In the genomic region with DNA sequence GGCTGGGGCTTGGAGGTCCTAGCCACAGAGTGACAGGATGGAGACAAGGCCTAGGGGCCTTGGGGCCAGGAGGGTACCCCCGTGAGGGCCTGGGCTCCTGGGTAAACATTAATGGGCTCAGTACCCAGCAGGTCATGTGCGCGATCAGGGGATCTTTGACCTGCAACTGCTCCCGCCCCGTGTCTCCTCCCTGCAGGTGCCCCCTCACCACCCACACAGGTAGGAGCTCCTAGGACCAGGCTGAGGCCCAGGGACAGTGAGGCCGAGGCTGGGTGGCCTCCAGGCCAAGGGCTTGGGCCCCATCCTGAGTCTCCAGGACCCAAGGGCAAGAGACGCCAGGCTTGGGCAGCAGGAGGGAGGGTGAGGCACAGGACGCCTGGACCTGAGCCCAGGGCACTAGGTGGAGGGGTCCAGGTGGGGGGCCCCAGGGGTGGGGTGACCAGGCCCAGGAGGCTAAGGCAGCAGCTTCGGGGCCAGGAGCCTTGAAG, we compare ENCODE assay signal across 30 cellular contexts. TPM values are rescaled to one million over a fixed set of nuclear protein-coding genes. Genes with fewer than 3 reads are reported as not detected.
"Had no signal": no experiment of that assay in that cellular context is flagged by ENCODE, and none has a peak within 500 bp of the region (broad histone marks: within the 10 kb centered on the region; RNA-seq: fewer than 3 reads in every experiment).

Gene SLC34A3 (plus strand): TSS at position 182 of the 488 bp plus-strand sequence. CDS start 802 bp downstream, outside the sequence.

- H3K27ac Mint-ChIP-seq: activated CD8-positive, alpha-beta T cell treated with anti-CD3 and anti-CD28 coated beads for 36 hours; activated naive CD8-positive, alpha-beta T cell treated with anti-CD3 and anti-CD28 coated beads, Interleukin-2, amount 10 ng/mL, durations not matched to agents 7 days and 5 days; T-helper 2 cell treated with Interferon-gamma antibody and Interleukin-4, amounts not matched to agents 5 μg/mL and 100 μg/mL, for 36 hours had no signal

- H3K4me3 Mint-ChIP-seq: activated CD8-positive, alpha-beta T cell treated with anti-CD3 and anti-CD28 coated beads for 36 hours; activated naive CD8-positive, alpha-beta T cell treated with anti-CD3 and anti-CD28 coated beads, Interleukin-2, amount 10 ng/mL, durations not matched to agents 7 days and 5 days; T-helper 2 cell treated with Interferon-gamma antibody and Interleukin-4, amounts not matched to agents 5 μg/mL and 100 μg/mL, for 36 hours had no signal

- H3K27ac ChIP-seq: adrenal gland, breast epithelium, SJSA1, WERI-Rb-1 had no signal

- H3K4me3 ChIP-seq: adrenal gland, breast epithelium, SJSA1 had no signal

- DNase-seq: activated CD4-positive, alpha-beta T cell treated with anti-CD3 and anti-CD28 coated beads for 4 hours; activated CD8-positive, alpha-beta memory T cell treated with anti-CD3 and anti-CD28 coated beads, Interleukin-2, amount 50 U/mL, for 4 hours; activated CD8-positive, alpha-beta T cell treated with anti-CD3 and anti-CD28 coated beads for 36 hours; activated naive CD4-positive, alpha-beta T cell treated with anti-CD3 and anti-CD28 coated beads, Interleukin-2, amount 50 U/mL, for 16 hours; activated naive CD8-positive, alpha-beta T cell treated with anti-CD3 and anti-CD28 coated beads, Interleukin-2, amount 10 ng/mL, durations not matched to agents 7 days and 5 days; activated T-cell treated with anti-CD3 and anti-CD28 coated beads, Interleukin-2, amount 50 U/mL, for 1 hour; adrenal gland; aorta; caudate nucleus; NCI-H1092; NCI-H1417; NCI-H1694; NCI-H2029; NCI-H2107; NCI-H2171 treated with DMSO at 0.1 percent for 48 hours; NCI-H226; NCI-H524; PC-3; SHP77; SW 1271; WERI-Rb-1 had no signal

- H3K36me3 Mint-ChIP-seq: activated naive CD8-positive, alpha-beta T cell treated with anti-CD3 and anti-CD28 coated beads, Interleukin-2, amount 10 ng/mL, durations not matched to agents 7 days and 5 days had no signal

- ATAC-seq: activated CD4-positive, CD25-positive, alpha-beta regulatory T cell treated with anti-CD3 and anti-CD28 coated beads, Interleukin-2, amount 50 U/mL, for 24 hours; activated CD8-positive, alpha-beta T cell treated with anti-CD3 and anti-CD28 coated beads for 36 hours; PC-3; SK-N-SH treated with all-trans-retinoic acid at 6 μM for 48 hours had no signal

- H3K9me3 Mint-ChIP-seq: activated CD8-positive, alpha-beta T cell treated with anti-CD3 and anti-CD28 coated beads for 36 hours; activated naive CD8-positive, alpha-beta T cell treated with anti-CD3 and anti-CD28 coated beads, Interleukin-2, amount 10 ng/mL, durations not matched to agents 7 days and 5 days; T-helper 2 cell treated with Interferon-gamma antibody and Interleukin-4, amounts not matched to agents 5 μg/mL and 100 μg/mL, for 36 hours had no signal

- FAIRE-seq: RCC 7860 had no signal

- H3K4me1 ChIP-seq: adrenal gland had no signal

- H3K36me3 ChIP-seq: adrenal gland, breast epithelium, SJSA1, WERI-Rb-1 had no signal

- H3K9me3 ChIP-seq: adrenal gland, breast epithelium, SJSA1 had no signal

RNA-seq across cellular contexts. Expression of gene SLC34A3, which starts in this region (rescaled TPM):
- total RNA-seq: activated CD8-positive, alpha-beta T cell treated with anti-CD3 and anti-CD28 coated beads for 36 hours; activated naive CD8-positive, alpha-beta T cell treated with anti-CD3 and anti-CD28 coated beads, Interleukin-2, amount 10 ng/mL, durations not matched to agents 7 days and 5 days; adrenal gland; aorta; breast epithelium; cerebellum; MCF 10A; SJSA1; T-helper 1 cell treated with Interleukin-12 subunit alpha and Interleukin-12 subunit beta and Interleukin-4 antibody, amounts not matched to agents 30 ng/mL and 1 ng/mL, for 36 hours had no signal
- polyA plus RNA-seq: adrenal gland, aorta had no signal
